8 cellular contexts compared by ENCODE assay signal in genomic region chr3:195001961-195002861, GRCh38.
DNase-seq lines count a peak whose midpoint lies in the region; ATAC-seq, FAIRE-seq and TF ChIP-seq lines count a peak whose summit lies in the region.

No MANE protein-coding gene starts in this region.

- no peak for TF ChIP-seq POLR2A in A549 (IDR thresholded peaks at IDR 0.05; ENCODE audit: low read length)

- in situ Hi-C loops in brain microvascular endothelial cell (cut with HindIII; ENCODE audit: low pct_ligation_motif_present, low sequenced_read_pairs) = no loop called here

- 46% methylated on average over 9 of the region's 9 CpGs for WGBS in A549 (ENCODE audit: missing lambda C conversion rate)

- H3K27me3 ChIP-seq in brain microvascular endothelial cell (replicated peaks) (peaks cover 8% of the 10 kb centered on the region), upper lobe of right lung (no peaks in the 10 kb centered on the region)

- H3K4me1 ChIP-seq in A549 (no peaks in the 10 kb centered on the region), upper lobe of right lung (peaks cover 16% of the 10 kb centered on the region)

- H3K9me3 ChIP-seq in A549 (no peaks in the 10 kb centered on the region), upper lobe of right lung (no peaks in the 10 kb centered on the region)

- ATAC-seq in A549 (peak; percentile 86 to 91), left colon (peak; percentile 95), upper lobe of right lung (peak; percentile 69), HG02798 (IDR thresholded peaks at IDR 0.05; ENCODE audit: poor library complexity, unreplicated experiment) (no peak)

- TF ChIP-seq CTCF in A549 (IDR thresholded peaks at IDR 0.05) = 0 out of 3 replicates have a peak, but pooled peaks have one; percentile 25
- peak; percentile 77 for TF ChIP-seq CTCF in GM12872 (IDR thresholded peaks at IDR 0.05; ENCODE audit: insufficient read depth, low read depth, low read length)
- TF ChIP-seq CTCF in brain microvascular endothelial cell (IDR thresholded peaks at IDR 0.05; ENCODE audit: low read depth, low read length, missing control alignments) = peak; percentile 79
- TF ChIP-seq CTCF in upper lobe of right lung (IDR thresholded peaks at IDR 0.05) = peak; percentile 43

- no peak for FAIRE-seq in A549 (lab: Jason Lieb, UNC)

- H3K36me3 ChIP-seq in brain microvascular endothelial cell (replicated peaks) (no peaks in the 10 kb centered on the region), upper lobe of right lung (no peaks in the 10 kb centered on the region)

- peak; percentile 28 to 31; a peak in 2 of 5 replicates for TF ChIP-seq RAD21 in A549 (conservative IDR thresholded peaks at IDR 0.05 in 1 of 2, IDR thresholded peaks at IDR 0.05 in 1 of 2)

- DNase-seq in A549 (ENCODE audit: low read depth in 1 of 2, low spot score in 1 of 2) (peak; percentile 25 to 48), NCI-H82 treated with DMSO at 0.1 percent for 48 hours (lab: John Stamatoyannopoulos, UW; ENCODE audit: unreplicated experiment) (peak; percentile 96), brain microvascular endothelial cell (peak; percentile 11), left colon (peak; percentile 69 to 75), upper lobe of right lung (peak; percentile 76)
- DNase-seq in Jurkat, Clone E6-1 (ENCODE audit: low read depth, low spot score) = peak; percentile 20

- TF ChIP-seq EP300 in A549 (IDR thresholded peaks at IDR 0.05) = no peak

- H3K27ac ChIP-seq in A549 (no peak overlapping the region), brain microvascular endothelial cell (no peak overlapping the region), upper lobe of right lung (no peak overlapping the region)

- CTCF ChIA-PET in A549 (lab: Yijun Ruan, JAX) = interaction anchor here (1.4 kb wide), 1 partner anchor 10 kb away, joined by 3 read pairs; no protein-coding TSS in a partner anchor

- intact Hi-C loops in left colon (cut with DNase I, micrococcal nuclease) = no loop called here
- intact Hi-C loops in upper lobe of right lung (cut with DNase I) = no loop called here

- H3K4me3 ChIP-seq in A549 (no peak overlapping the region), brain microvascular endothelial cell (ENCODE audit: low read depth, low read length) (no peak overlapping the region), upper lobe of right lung (no peak overlapping the region)
- H3K4me3 ChIP-seq in Jurkat, Clone E6-1 (ENCODE audit: low read length) = no peak overlapping the region

- no peak overlapping the region for H3K4me2 ChIP-seq in A549

- POLR2A ChIA-PET in A549 (lab: Yijun Ruan, JAX) = no interaction called here

TF ChIP-seq in A549, 52 proteins besides CTCF, POLR2A, EP300 and RAD21:
- TF ChIP-seq KDM1A (IDR thresholded peaks at IDR 0.05; ENCODE audit: low read depth) = no peak
- TF ChIP-seq BHLHE40 (IDR thresholded peaks at IDR 0.05; ENCODE audit: low read depth, low read length) = no peak
- TF ChIP-seq SMC3 (IDR thresholded peaks at IDR 0.05) = peak; percentile 25; the same call in 1 of the 3 replicates
TF ChIP-seq in A549: peak in this region for 1.

Comparison
In these comparisons a context has a peak if more than half of its experiments do, and no peak if none do; other contexts are left out.
1. DNase-seq: peak in every context shown above with its lines; median percentile 96 in NCI-H82 treated with DMSO at 0.1 percent for 48 hours; 76 in upper lobe of right lung; 72 in left colon; 36 in A549; 20 in Jurkat, Clone E6-1; 11 in brain microvascular endothelial cell.
2. CTCF ChIP-seq: peak in every context shown above with its lines; median percentile 79 in brain microvascular endothelial cell; 77 in GM12872; 43 in upper lobe of right lung; 25 in A549.